In genomic region chr7:95547949-95548348, GRCh38 we compare ENCODE assay signal across 20 cellular contexts. TPM values are rescaled to one million over a fixed set of nuclear protein-coding genes. Genes with fewer than 3 reads are reported as not detected.
DNase-seq lines count a peak whose midpoint lies in the region; ATAC-seq and TF ChIP-seq lines count a peak whose summit lies in the region.
"Had no signal": no experiment of that assay in that cellular context is flagged by ENCODE, and none has a peak within 500 bp of the region (broad histone marks: within the 10 kb centered on the region; RNA-seq: fewer than 3 reads in every experiment).

No MANE protein-coding gene starts in this region.

- H3K27me3 ChIP-seq in left ventricle myocardium inferior (ENCODE audit: low read depth) = no peaks in the 10 kb centered on the region
- no peaks in the 10 kb centered on the region for H3K27me3 ChIP-seq in right lobe of liver
- H3K27me3 ChIP-seq in stomach smooth muscle (ENCODE audit: control insufficient read depth in 1 of 2, insufficient read depth in 2 of 2, low read length in 2 of 2) = no peaks in the 10 kb centered on the region
- H3K27me3 ChIP-seq in naive thymus-derived CD4-positive, alpha-beta T cell (ENCODE audit: control insufficient read depth in 2 of 2, insufficient read depth in 2 of 2, low read length in 2 of 2) = no peaks in the 10 kb centered on the region
- H3K27me3 ChIP-seq: cardiac muscle cell had no signal

- DNase-seq in left ventricle myocardium inferior (no peak), Right ventricle myocardium superior (no peak), right lobe of liver (no peak), iPS-NIHi11 (ENCODE audit: low spot score) (no peak)
- no peak for DNase-seq in activated CD4-positive, alpha-beta T cell treated with anti-CD3 and anti-CD28 coated beads, Interleukin-2, amount 50 U/mL, for 48 hours
- DNase-seq in naive thymus-derived CD4-positive, alpha-beta T cell = no peak
- DNase-seq: activated CD4-positive, alpha-beta T cell treated with anti-CD3 and anti-CD28 coated beads for 48 hours; activated naive CD8-positive, alpha-beta T cell treated with anti-CD3 and anti-CD28 coated beads, Interleukin-2, amount 10 ng/mL, durations not matched to agents 7 days and 5 days; CD4-positive, CD25-positive, alpha-beta regulatory T cell; GOT3; mesendoderm; NCI-H1417 treated with DMSO at 0.1 percent for 48 hours; NCI-H524; trophoblast cell had no signal

- H3K27me3 Mint-ChIP-seq in naive thymus-derived CD4-positive, alpha-beta T cell = peaks cover 6 to 26% (median 14%) of the 10 kb centered on the region in 5 donors
- H3K27me3 Mint-ChIP-seq: activated naive CD8-positive, alpha-beta T cell treated with anti-CD3 and anti-CD28 coated beads, Interleukin-2, amount 10 ng/mL, durations not matched to agents 7 days and 5 days had no signal

- H3K4me3 ChIP-seq in left ventricle myocardium inferior = no peak overlapping the region
- no peak overlapping the region for H3K4me3 ChIP-seq in right lobe of liver
- H3K4me3 ChIP-seq in stomach smooth muscle (ENCODE audit: low read length in 2 of 2) = no peak overlapping the region
- H3K4me3 ChIP-seq in naive thymus-derived CD4-positive, alpha-beta T cell (ENCODE audit: low read length) = no peak overlapping the region
- H3K4me3 ChIP-seq: cardiac muscle cell had no signal

- H3K9ac ChIP-seq in stomach smooth muscle (ENCODE audit: low read length in 2 of 2) = no peak overlapping the region

- no peak for TF ChIP-seq CTCF in left ventricle myocardium inferior (IDR thresholded peaks at IDR 0.05; ENCODE audit: borderline replicate concordance)
- no peak for TF ChIP-seq CTCF in right lobe of liver (IDR thresholded peaks at IDR 0.05)

- peak overlapping the region; percentile 95 for H3K27ac ChIP-seq in left ventricle myocardium inferior (replicated peaks)
- peak overlapping the region in 2 of 3 donors; percentile 93 to 94 for H3K27ac ChIP-seq in right lobe of liver
- H3K27ac ChIP-seq in stomach smooth muscle (ENCODE audit: low read length) = peak overlapping the region; percentile 83
- no peak overlapping the region for H3K27ac ChIP-seq in naive thymus-derived CD4-positive, alpha-beta T cell (ENCODE audit: low read depth, low read length)
- H3K27ac ChIP-seq: cardiac muscle cell had no signal

- no peaks in the 10 kb centered on the region for H3K9me3 Mint-ChIP-seq in naive thymus-derived CD4-positive, alpha-beta T cell
- H3K9me3 Mint-ChIP-seq: activated naive CD8-positive, alpha-beta T cell treated with anti-CD3 and anti-CD28 coated beads, Interleukin-2, amount 10 ng/mL, durations not matched to agents 7 days and 5 days; activated T-helper 2 cell treated with anti-CD3 and anti-CD28 coated beads, Interferon-gamma antibody, Interleukin-2, Interleukin-4, amounts not matched to agents 10 μg/mL and 5 μg/mL and 100 μg/mL, durations not matched to agents 14 hours and 24 hours and 36 hours had no signal

- CTCF ChIA-PET in naive thymus-derived CD4-positive, alpha-beta T cell (lab: Charles Lee) = no interaction called here

- no peaks in the 10 kb centered on the region for H3K9me3 ChIP-seq in left ventricle myocardium inferior (replicated peaks)
- H3K9me3 ChIP-seq in right lobe of liver = no peaks in the 10 kb centered on the region
- no peaks in the 10 kb centered on the region for H3K9me3 ChIP-seq in stomach smooth muscle (ENCODE audit: control insufficient read depth in 2 of 2, low read length in 2 of 2)
- H3K9me3 ChIP-seq in naive thymus-derived CD4-positive, alpha-beta T cell (ENCODE audit: control insufficient read depth in 2 of 3, low read length in 3 of 3) = no peaks in the 10 kb centered on the region

- H3K4me1 ChIP-seq in left ventricle myocardium inferior (peaks cover 67% of the 10 kb centered on the region), right lobe of liver (peaks cover 0 to 61% (median 30%) of the 10 kb centered on the region in 4 donors), stomach smooth muscle (ENCODE audit: control insufficient read depth, insufficient read depth, low read length) (peaks cover 30% of the 10 kb centered on the region)
- H3K4me1 ChIP-seq in naive thymus-derived CD4-positive, alpha-beta T cell (ENCODE audit: control insufficient read depth in 2 of 2, insufficient read depth in 2 of 2, low read length in 2 of 2) = no peaks in the 10 kb centered on the region

- intact Hi-C loops in left ventricle myocardium inferior (cut with micrococcal nuclease) (loop anchor here (5.0 kb wide), 3 partner anchors 44 to 134 kb away; no protein-coding TSS in a partner anchor), Right ventricle myocardium superior (cut with DNase I) (no loop called here), right lobe of liver (cut with DNase I) (no loop called here)
- intact Hi-C loops in naive thymus-derived CD4-positive, alpha-beta T cell (cut with micrococcal nuclease) = no loop called here

- H3K36me3 Mint-ChIP-seq in naive thymus-derived CD4-positive, alpha-beta T cell = no peaks in the 10 kb centered on the region
- H3K36me3 Mint-ChIP-seq: activated naive CD8-positive, alpha-beta T cell treated with anti-CD3 and anti-CD28 coated beads, Interleukin-2, amount 10 ng/mL, durations not matched to agents 7 days and 5 days; CD4-positive, CD25-positive, alpha-beta regulatory T cell had no signal

- POLR2A ChIA-PET in naive thymus-derived CD4-positive, alpha-beta T cell (lab: Charles Lee) = no interaction called here

- peaks cover 0 to 2% (median 0%) of the 10 kb centered on the region in 7 donors for H3K4me1 Mint-ChIP-seq in naive thymus-derived CD4-positive, alpha-beta T cell
- H3K4me1 Mint-ChIP-seq: activated naive CD8-positive, alpha-beta T cell treated with anti-CD3 and anti-CD28 coated beads, Interleukin-2, amount 10 ng/mL, durations not matched to agents 7 days and 5 days; CD4-positive, CD25-positive, alpha-beta regulatory T cell had no signal

- H3K36me3 ChIP-seq in left ventricle myocardium inferior = no peaks in the 10 kb centered on the region
- no peaks in the 10 kb centered on the region for H3K36me3 ChIP-seq in right lobe of liver
- no peaks in the 10 kb centered on the region for H3K36me3 ChIP-seq in stomach smooth muscle (ENCODE audit: control insufficient read depth in 2 of 2, insufficient read depth in 2 of 2, low read length in 2 of 2)
- no peaks in the 10 kb centered on the region for H3K36me3 ChIP-seq in naive thymus-derived CD4-positive, alpha-beta T cell (ENCODE audit: control insufficient read depth in 2 of 3, insufficient read depth in 3 of 3, low read length in 3 of 3)
- H3K36me3 ChIP-seq: cardiac muscle cell had no signal

- no peak for TF ChIP-seq POLR2A in right lobe of liver (IDR thresholded peaks at IDR 0.05)

- H3K4me3 Mint-ChIP-seq in naive thymus-derived CD4-positive, alpha-beta T cell = no peak overlapping the region
- H3K4me3 Mint-ChIP-seq: activated naive CD8-positive, alpha-beta T cell treated with anti-CD3 and anti-CD28 coated beads, Interleukin-2, amount 10 ng/mL, durations not matched to agents 7 days and 5 days; CD4-positive, CD25-positive, alpha-beta regulatory T cell; neural crest cell had no signal

- no peak overlapping the region for H3K27ac Mint-ChIP-seq in naive thymus-derived CD4-positive, alpha-beta T cell
- H3K27ac Mint-ChIP-seq: activated naive CD8-positive, alpha-beta T cell treated with anti-CD3 and anti-CD28 coated beads, Interleukin-2, amount 10 ng/mL, durations not matched to agents 7 days and 5 days; activated T-helper 2 cell treated with anti-CD3 and anti-CD28 coated beads, Interferon-gamma antibody, Interleukin-2, Interleukin-4, amounts not matched to agents 10 μg/mL and 5 μg/mL and 100 μg/mL, durations not matched to agents 14 hours and 24 hours and 36 hours; CD4-positive, CD25-positive, alpha-beta regulatory T cell had no signal

- 25% methylated on average over 2 of the region's 2 CpGs for WGBS in right lobe of liver (ENCODE audit: insufficient coverage, low coverage, low lambda C conversion rate, missing lambda C conversion rate)

- ATAC-seq in Right ventricle myocardium superior (ENCODE audit: poor library complexity) (no peak), right lobe of liver (no peak), GM19324 (IDR thresholded peaks at IDR 0.05; ENCODE audit: low FRiP score, unreplicated experiment) (no peak)
- ATAC-seq in naive thymus-derived CD4-positive, alpha-beta T cell = no peak

RNA-seq across cellular contexts. Expression of gene PDK4, which starts 48.4 kb away (rescaled TPM):
- total RNA-seq in left ventricle myocardium inferior (325 TPM), Right ventricle myocardium superior (374 TPM), right lobe of liver (100 to 1,000 TPM in 1 of 6 experiments, 10 to 100 TPM in 4, 1 to 10 TPM in 1; 7.9 to 109 (median 79.0) TPM)
- 1 to 10 TPM in 2 of 5 experiments, under 1 TPM in 1, not detected in 2; 0.62 to 3.6 (median 1.2) TPM for total RNA-seq in naive thymus-derived CD4-positive, alpha-beta T cell
- polyA plus RNA-seq in naive thymus-derived CD4-positive, alpha-beta T cell = not detected
- total RNA-seq: A673; activated T-helper 2 cell treated with anti-CD3 and anti-CD28 coated beads, Interferon-gamma antibody, Interleukin-2, Interleukin-4, amounts not matched to agents 10 μg/mL and 5 μg/mL and 100 μg/mL, durations not matched to agents 14 hours and 24 hours and 36 hours; CD4-positive, CD25-positive, alpha-beta regulatory T cell had no signal
- polyA plus RNA-seq: CD4-positive, CD25-positive, alpha-beta regulatory T cell had no signal
